21 cellular contexts compared by ENCODE assay signal in genomic region chr4:159296061-159296460, GRCh38.
DNase-seq lines count a peak whose midpoint lies in the region; ATAC-seq, FAIRE-seq and TF ChIP-seq lines count a peak whose summit lies in the region.
"Had no signal": no experiment of that assay in that cellular context is flagged by ENCODE, and none has a peak within 500 bp of the region (broad histone marks: within the 10 kb centered on the region; RNA-seq: fewer than 3 reads in every experiment).

No MANE protein-coding gene starts in this region.

- peak; percentile 18 for FAIRE-seq in colon (lab: Jason Lieb, UNC)
- FAIRE-seq: H1, TTC549 had no signal

- peak; percentile 13 for DNase-seq in DMS53 treated with DMSO at 0.1 percent for 48 hours (lab: John Stamatoyannopoulos, UW; ENCODE audit: unreplicated experiment)
- peak; percentile 44 for DNase-seq in NCI-H460 (ENCODE audit: extremely low read depth, low read depth)
- no peak for DNase-seq in left lung
- no peak for DNase-seq in sigmoid colon
- no peak for DNase-seq in DMS153 treated with DMSO at 0.1 percent for 48 hours (lab: John Stamatoyannopoulos, UW; ENCODE audit: unreplicated experiment)
- DNase-seq in NCI-H2029 treated with DMSO at 0.1 percent for 48 hours (lab: John Stamatoyannopoulos, UW), result no peak
- DNase-seq: activated CD4-positive, alpha-beta memory T cell treated with anti-CD3 and anti-CD28 coated beads for 36 hours; activated effector memory CD4-positive, alpha-beta T cell treated with Interleukin-2 at 50 U/mL for 16 hours; GDM1; NCI-H2029; NCI-H774; right cardiac atrium; SIG-M5; stimulated activated CD4-positive, alpha-beta T cell treated with anti-CD3 and anti-CD28 coated beads, Interleukin-4, amount 100 ng/mL, for 24 hours had no signal

- intact Hi-C loops in left lung (cut with DNase I) (no loop called here), sigmoid colon (cut with DNase I) (no loop called here)

- H3K36me3 ChIP-seq in left lung (no peaks in the 10 kb centered on the region), sigmoid colon (no peaks in the 10 kb centered on the region)
- H3K36me3 ChIP-seq: ascending aorta, tibial nerve had no signal

- H3K9me3 ChIP-seq in left lung (no peaks in the 10 kb centered on the region), sigmoid colon (no peaks in the 10 kb centered on the region)
- H3K9me3 ChIP-seq: ascending aorta, tibial nerve had no signal

- H3K27ac ChIP-seq in left lung, result no peak overlapping the region
- no peak overlapping the region for H3K27ac ChIP-seq in sigmoid colon
- H3K27ac ChIP-seq: ascending aorta, C4-2B, tibial nerve had no signal

- H3K4me3 ChIP-seq in left lung (no peak overlapping the region), sigmoid colon (no peak overlapping the region)
- H3K4me3 ChIP-seq: ascending aorta, tibial nerve had no signal

- no peaks in the 10 kb centered on the region for H3K27me3 ChIP-seq in left lung
- no peaks in the 10 kb centered on the region for H3K27me3 ChIP-seq in sigmoid colon
- H3K27me3 ChIP-seq: ascending aorta, tibial nerve had no signal

- no peak for TF ChIP-seq POLR2A in sigmoid colon (IDR thresholded peaks at IDR 0.05)

- ATAC-seq in left lung (peak; percentile 50), GM19463 (IDR thresholded peaks at IDR 0.05; ENCODE audit: unreplicated experiment) (no peak)
- ATAC-seq: right cardiac atrium had no signal

- no peak for TF ChIP-seq EP300 in sigmoid colon (IDR thresholded peaks at IDR 0.05)

- no peak for TF ChIP-seq CTCF in left lung (IDR thresholded peaks at IDR 0.05)
- TF ChIP-seq CTCF in sigmoid colon (IDR thresholded peaks at IDR 0.05), result no peak

- peaks cover 0 to 8% of the 10 kb centered on the region in 2 donors for H3K4me1 ChIP-seq in left lung
- peaks cover 0 to 41% (median 19%) of the 10 kb centered on the region in 4 donors for H3K4me1 ChIP-seq in sigmoid colon
- H3K4me1 ChIP-seq: ascending aorta had no signal

Comparison
In these comparisons a context has a peak if more than half of its experiments do, and no peak if none do; other contexts are left out.
1. DNase-seq: peak in DMS53 treated with DMSO at 0.1 percent for 48 hours (single experiment) and NCI-H460 (single experiment); none in left lung (0 of 2), sigmoid colon (single experiment), DMS153 treated with DMSO at 0.1 percent for 48 hours (single experiment) and NCI-H2029 treated with DMSO at 0.1 percent for 48 hours (single experiment).